ENCODE assay signal across 29 cellular contexts in the genomic region with DNA sequence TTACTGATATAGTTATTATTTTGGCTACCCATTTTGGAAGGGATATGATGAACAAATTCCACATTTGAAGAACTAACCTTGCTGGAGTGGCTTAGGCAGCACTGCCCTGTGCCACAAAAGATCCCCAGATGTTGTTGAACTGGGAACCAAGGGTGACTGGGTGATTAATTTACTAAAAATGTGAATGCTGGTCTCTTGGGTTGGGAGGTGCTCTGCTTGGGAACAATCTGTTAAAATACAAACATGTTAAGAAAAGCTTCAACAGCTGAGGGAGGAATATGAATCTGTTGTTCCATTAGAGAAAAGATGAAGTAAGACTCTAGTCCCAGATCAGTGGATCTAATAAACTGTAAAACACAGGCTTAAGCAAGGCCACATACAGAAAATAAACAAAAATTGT.
"Had no signal": no experiment of that assay in that cellular context is flagged by ENCODE, and none has a peak within 500 bp of the region (broad histone marks: within the 10 kb centered on the region; RNA-seq: fewer than 3 reads in every experiment).

No MANE protein-coding gene starts in this region.

- H3K4me2 ChIP-seq: smooth muscle cell had no signal

- ATAC-seq: naive thymus-derived CD8-positive, alpha-beta T cell; natural killer cell treated with Interleukin-12 subunit alpha and Interleukin-12 subunit beta and Interleukin-15 and Interleukin-18, amount 100 ng/mL, for 72 hours; pancreas; psoas muscle; right cardiac atrium; right lobe of liver; stimulated activated memory B cell treated with anti-CD40 and anti-IgM and Interleukin-4, amounts not matched to agents 10 μg/mL and 1 μg/mL and 100 μg/mL, for 72 hours; stimulated activated naive CD8-positive, alpha-beta T cell treated with anti-CD3 and anti-CD28 coated beads, Interleukin-15, amount 100 ng/mL, for 72 hours; stimulated activated naive CD8-positive, alpha-beta T cell treated with anti-CD3 and anti-CD28 coated beads, Interleukin-15, Interleukin-2, amounts not matched to agents 100 U/mL and 50 U/mL, for 24 hours; upper lobe of right lung had no signal

- DNase-seq: naive thymus-derived CD8-positive, alpha-beta T cell; nephron progenitor cell; nucleus accumbens; pancreas; psoas muscle; right cardiac atrium; right lobe of liver; sigmoid colon; spleen; stimulated activated CD4-positive, alpha-beta T cell treated with anti-CD3 and anti-CD28 coated beads, Interleukin-12 subunit alpha, Interleukin-12 subunit beta, amount 100 ng/mL, for 4 hours; stimulated activated CD4-positive, alpha-beta T cell treated with anti-CD3 and anti-CD28 coated beads, Interleukin-1b, Interleukin-23, amount 100 ng/mL, for 48 hours; stimulated activated CD4-positive, alpha-beta T cell treated with anti-CD3 and anti-CD28 coated beads, Interleukin-4, amount 100 ng/mL, for 1 hour; stimulated activated CD4-positive, alpha-beta T cell treated with anti-CD3 and anti-CD28 coated beads, Interleukin-4, amount 100 ng/mL, for 4 hours; stimulated activated CD8-positive, alpha-beta memory T cell treated with anti-CD3 and anti-CD28 coated beads, Interleukin-4, amount 100 ng/mL, for 48 hours; stimulated activated naive CD4-positive, alpha-beta T cell; stimulated activated naive CD8-positive, alpha-beta T cell treated with anti-CD3 and anti-CD28 coated beads, Interleukin-15, amount 100 ng/mL, for 72 hours; stimulated activated naive CD8-positive, alpha-beta T cell treated with anti-CD3 and anti-CD28 coated beads, Interleukin-15, Interleukin-2, amounts not matched to agents 100 U/mL and 50 U/mL, for 24 hours; substantia nigra; testis; tibial artery; transverse colon; upper lobe of right lung; uterus had no signal

- H3K9me3 ChIP-seq: neutrophil, pancreas, psoas muscle, right lobe of liver, suprapubic skin, testis, tibial artery, upper lobe of right lung, uterus had no signal

- H3K27ac ChIP-seq: neutrophil, pancreas, psoas muscle, right lobe of liver, sigmoid colon, skin epidermis, spleen, suprapubic skin, testis, tibial artery, transverse colon, upper lobe of right lung, uterus had no signal

- H3K36me3 ChIP-seq: neutrophil, pancreas, right lobe of liver, sigmoid colon, spleen, suprapubic skin, tibial artery, transverse colon, upper lobe of right lung, uterus had no signal

- H3K4me3 ChIP-seq: pancreas, psoas muscle, right lobe of liver, sigmoid colon, skin epidermis, smooth muscle cell, spleen, suprapubic skin, testis, tibial artery, transverse colon, upper lobe of right lung, uterus had no signal

- H3K4me1 ChIP-seq: pancreas, psoas muscle, right lobe of liver, sigmoid colon, spleen, suprapubic skin, testis, tibial artery, transverse colon, upper lobe of right lung, uterus had no signal

- H3K27me3 ChIP-seq: neutrophil, pancreas, right lobe of liver, sigmoid colon, spleen, suprapubic skin, testis, tibial artery, transverse colon, upper lobe of right lung, uterus had no signal
